Comparison of ENCODE assay signal across 8 cellular contexts in the genomic region with DNA sequence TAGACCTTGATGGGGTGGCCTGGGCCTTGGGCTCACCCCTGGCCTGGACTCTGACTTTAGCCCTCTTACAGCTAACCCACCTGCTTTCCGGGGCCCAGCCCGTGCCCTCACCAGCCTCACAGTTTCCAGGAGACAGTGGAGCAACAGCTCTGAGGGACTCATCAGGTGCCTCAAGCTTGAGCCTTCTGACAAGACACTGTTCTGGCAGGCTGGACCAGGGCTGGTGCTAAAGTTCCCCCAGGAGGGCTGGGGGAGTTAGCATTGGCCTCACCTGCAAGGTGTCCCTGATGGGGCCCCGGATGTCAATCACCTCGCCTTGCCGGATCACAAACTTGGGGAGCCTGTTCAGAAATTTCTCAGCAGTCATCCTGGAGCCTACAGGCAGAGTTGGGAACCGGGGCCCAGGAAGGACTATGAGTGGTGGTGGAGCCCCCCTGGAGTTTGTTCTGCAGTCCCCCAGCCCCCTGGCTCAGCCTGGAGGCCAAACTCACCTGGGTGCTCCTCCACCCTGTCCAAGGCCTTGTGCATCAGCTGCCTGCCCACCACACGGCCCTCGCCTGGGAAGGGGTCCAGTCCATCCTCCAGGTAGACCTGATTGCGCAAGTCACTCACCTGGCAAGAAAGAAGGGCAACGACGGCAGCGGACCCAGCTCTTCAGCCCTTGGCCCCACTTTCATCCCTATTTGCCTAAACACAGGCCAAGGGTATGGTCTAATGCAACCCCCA. TPM values are rescaled to one million over a fixed set of nuclear protein-coding genes. Genes with fewer than 3 reads are reported as not detected.
DNase-seq lines count a peak whose midpoint lies in the region; ATAC-seq and TF ChIP-seq lines count a peak whose summit lies in the region.

No MANE protein-coding gene starts in this region.

- POLR2A ChIA-PET in activated CD8-positive, alpha-beta T cell treated with anti-CD3 and anti-CD28 coated beads for 36 hours (lab: Charles Lee): interaction anchor here (1.2 to 19.5 kb wide), 7 partner anchors 7 to 53 kb away, joined by 3 to 284 read pairs (median 21); partner anchors contain the start of genes CD52, SH3BGRL3 and UBXN11

- CTCF ChIA-PET in activated CD8-positive, alpha-beta T cell treated with anti-CD3 and anti-CD28 coated beads for 36 hours (lab: Charles Lee): interaction anchor here (0.9 to 10.4 kb wide), 12 partner anchors 8 to 133 kb away, joined by 3 to 227 read pairs (median 13); partner anchors contain the start of genes CD52, CEP85, CRYBG2 and UBXN11

- TF ChIP-seq CTCF in activated CD8-positive, alpha-beta T cell treated with anti-CD3 and anti-CD28 coated beads for 36 hours (IDR thresholded peaks at IDR 0.05): no peak
- no peak for TF ChIP-seq CTCF in glutamatergic neuron (IDR thresholded peaks at IDR 0.05; ENCODE audit: partially characterized antibody, unreplicated experiment)

- H3K36me3 Mint-ChIP-seq in T-helper 2 cell treated with Interferon-gamma antibody and Interleukin-4, amounts not matched to agents 5 μg/mL and 100 μg/mL, for 36 hours (ENCODE audit: low read depth): peaks cover 48% of the 10 kb centered on the region
- H3K36me3 Mint-ChIP-seq in activated CD8-positive, alpha-beta T cell treated with anti-CD3 and anti-CD28 coated beads for 36 hours (ENCODE audit: low read depth): peaks cover 65% of the 10 kb centered on the region
- no peaks in the 10 kb centered on the region for H3K36me3 Mint-ChIP-seq in glutamatergic neuron (ENCODE audit: unreplicated experiment)

- H3K27ac Mint-ChIP-seq in T-helper 2 cell treated with Interferon-gamma antibody and Interleukin-4, amounts not matched to agents 5 μg/mL and 100 μg/mL, for 36 hours: peak overlapping the region; percentile 97
- H3K27ac Mint-ChIP-seq in activated CD8-positive, alpha-beta T cell treated with anti-CD3 and anti-CD28 coated beads for 36 hours: peak overlapping the region; percentile 99
- H3K27ac Mint-ChIP-seq in glutamatergic neuron (ENCODE audit: unreplicated experiment): peak overlapping the region; percentile 89

- H3K9me3 Mint-ChIP-seq in T-helper 2 cell treated with Interferon-gamma antibody and Interleukin-4, amounts not matched to agents 5 μg/mL and 100 μg/mL, for 36 hours: no peaks in the 10 kb centered on the region
- no peaks in the 10 kb centered on the region for H3K9me3 Mint-ChIP-seq in activated CD8-positive, alpha-beta T cell treated with anti-CD3 and anti-CD28 coated beads for 36 hours
- H3K9me3 Mint-ChIP-seq in glutamatergic neuron (ENCODE audit: unreplicated experiment): peaks cover 14% of the 10 kb centered on the region

- ATAC-seq in activated CD8-positive, alpha-beta T cell treated with anti-CD3 and anti-CD28 coated beads for 36 hours: no peak
- no peak for ATAC-seq in stimulated activated naive CD8-positive, alpha-beta T cell treated with anti-CD3 and anti-CD28 coated beads, Interleukin-15, Interleukin-2, amounts not matched to agents 100 U/mL and 50 U/mL, for 24 hours
- no peak for ATAC-seq in GM19023 (IDR thresholded peaks at IDR 0.05; ENCODE audit: unreplicated experiment)

- H3K27me3 Mint-ChIP-seq in T-helper 2 cell treated with Interferon-gamma antibody and Interleukin-4, amounts not matched to agents 5 μg/mL and 100 μg/mL, for 36 hours (ENCODE audit: low read depth): no peaks in the 10 kb centered on the region
- no peaks in the 10 kb centered on the region for H3K27me3 Mint-ChIP-seq in activated CD8-positive, alpha-beta T cell treated with anti-CD3 and anti-CD28 coated beads for 36 hours
- peaks cover 18% of the 10 kb centered on the region for H3K27me3 Mint-ChIP-seq in glutamatergic neuron (ENCODE audit: unreplicated experiment)

- intact Hi-C loops in activated CD8-positive, alpha-beta T cell treated with anti-CD3 and anti-CD28 coated beads for 36 hours (cut with micrococcal nuclease): no loop called here

- DNase-seq in T-helper 2 cell treated with Interferon-gamma antibody and Interleukin-4, amounts not matched to agents 5 μg/mL and 100 μg/mL, for 36 hours (ENCODE audit: low spot score): no peak
- DNase-seq in T-helper 2 cell (no peak), glutamatergic neuron (no peak), NCI-H2107 treated with DMSO at 0.1 percent for 48 hours (lab: John Stamatoyannopoulos, UW; ENCODE audit: unreplicated experiment) (no peak), SHP77 (lab: John Stamatoyannopoulos, UW) (no peak)
- DNase-seq in activated CD8-positive, alpha-beta T cell treated with anti-CD3 and anti-CD28 coated beads for 36 hours: peak; percentile 34
- peak; percentile 33 for DNase-seq in stimulated activated naive CD8-positive, alpha-beta T cell treated with anti-CD3 and anti-CD28 coated beads, Interleukin-15, Interleukin-2, amounts not matched to agents 100 U/mL and 50 U/mL, for 24 hours

- H3K4me3 Mint-ChIP-seq in T-helper 2 cell treated with Interferon-gamma antibody and Interleukin-4, amounts not matched to agents 5 μg/mL and 100 μg/mL, for 36 hours: peak overlapping the region; percentile 88
- peak overlapping the region; percentile 88 for H3K4me3 Mint-ChIP-seq in activated CD8-positive, alpha-beta T cell treated with anti-CD3 and anti-CD28 coated beads for 36 hours
- H3K4me3 Mint-ChIP-seq in glutamatergic neuron (ENCODE audit: unreplicated experiment): peak overlapping the region; percentile 64

- H3K4me1 Mint-ChIP-seq in T-helper 2 cell treated with Interferon-gamma antibody and Interleukin-4, amounts not matched to agents 5 μg/mL and 100 μg/mL, for 36 hours (ENCODE audit: low read depth): peaks cover 78% of the 10 kb centered on the region
- peaks cover 82% of the 10 kb centered on the region for H3K4me1 Mint-ChIP-seq in activated CD8-positive, alpha-beta T cell treated with anti-CD3 and anti-CD28 coated beads for 36 hours (ENCODE audit: low read depth)
- peaks cover 52% of the 10 kb centered on the region for H3K4me1 Mint-ChIP-seq in glutamatergic neuron (ENCODE audit: low read depth, unreplicated experiment)

RNA-seq across cellular contexts. Expression of gene SH3BGRL3, which starts 4.1 kb away (rescaled TPM):
- total RNA-seq in activated CD8-positive, alpha-beta T cell treated with anti-CD3 and anti-CD28 coated beads for 36 hours: 100 to 1,000 TPM; 309 to 316 TPM
- total RNA-seq in glutamatergic neuron (ENCODE audit: unreplicated experiment): 412 TPM

RNA-seq across cellular contexts. Expression of gene UBXN11, which starts 22.4 kb away (rescaled TPM):
- total RNA-seq in activated CD8-positive, alpha-beta T cell treated with anti-CD3 and anti-CD28 coated beads for 36 hours: 10 to 100 TPM; 24.9 to 26.0 TPM
- 11.4 TPM for total RNA-seq in glutamatergic neuron (ENCODE audit: unreplicated experiment)

RNA-seq across cellular contexts. Expression of gene CD52, which starts 33.7 kb away (rescaled TPM):
- 100 to 1,000 TPM; 324 to 344 TPM for total RNA-seq in activated CD8-positive, alpha-beta T cell treated with anti-CD3 and anti-CD28 coated beads for 36 hours
- 2.8 TPM for total RNA-seq in glutamatergic neuron (ENCODE audit: unreplicated experiment)

RNA-seq across cellular contexts. Expression of gene CEP85, which starts 50.0 kb away (rescaled TPM):
- 10 to 100 TPM; 32.8 to 33.7 TPM for total RNA-seq in activated CD8-positive, alpha-beta T cell treated with anti-CD3 and anti-CD28 coated beads for 36 hours
- 28.2 TPM for total RNA-seq in glutamatergic neuron (ENCODE audit: unreplicated experiment)

Comparison
In these comparisons a context has a peak if more than half of its experiments do, and no peak if none do; other contexts are left out.
1. DNase-seq: peak in activated CD8-positive, alpha-beta T cell treated with anti-CD3 and anti-CD28 coated beads for 36 hours (single experiment) and stimulated activated naive CD8-positive, alpha-beta T cell treated with anti-CD3 and anti-CD28 coated beads, Interleukin-15, Interleukin-2, amounts not matched to agents 100 U/mL and 50 U/mL, for 24 hours (single experiment); none in T-helper 2 cell treated with Interferon-gamma antibody and Interleukin-4, amounts not matched to agents 5 μg/mL and 100 μg/mL, for 36 hours (single experiment), T-helper 2 cell (0 of 5), glutamatergic neuron (single experiment), NCI-H2107 treated with DMSO at 0.1 percent for 48 hours (single experiment) and SHP77 (0 of 2).
2. RNA of gene CD52, which starts 33.7 kb away (total RNA-seq): 324 to 344 TPM in activated CD8-positive, alpha-beta T cell treated with anti-CD3 and anti-CD28 coated beads for 36 hours; 2.8 TPM in glutamatergic neuron (single experiment); every median in the first group is over 10 times any median in the second.
3. Peak in every context shown above with its lines, with median percentiles within 50 percentile points of each other: H3K27ac Mint-ChIP-seq and H3K4me3 Mint-ChIP-seq.